15 cellular contexts compared by ENCODE assay signal in genomic region chr6:99492137-99492536, GRCh38.
"Had no signal": no experiment of that assay in that cellular context is flagged by ENCODE, and none has a peak within 500 bp of the region (broad histone marks: within the 10 kb centered on the region; RNA-seq: fewer than 3 reads in every experiment).

No MANE protein-coding gene starts in this region.

- ATAC-seq: left colon; natural killer cell treated with Interleukin-12 subunit alpha and Interleukin-12 subunit beta and Interleukin-15 and Interleukin-18, amount 100 ng/mL, for 72 hours; stimulated activated naive B cell treated with anti-CD40 and anti-IgM and Interleukin-4, amounts not matched to agents 10 μg/mL and 1 μg/mL and 100 μg/mL, for 72 hours had no signal

- DNase-seq: activated CD4-positive, alpha-beta memory T cell treated with anti-CD3 and anti-CD28 coated beads for 36 hours; activated CD4-positive, alpha-beta T cell treated with anti-CD3 and anti-CD28 coated beads for 48 hours; activated effector memory CD4-positive, alpha-beta T cell treated with anti-CD3 and anti-CD28 coated beads, Interleukin-2, amount 50 U/mL, for 16 hours; activated naive CD4-positive, alpha-beta T cell treated with anti-CD3 and anti-CD28 coated beads, Interleukin-2, amount 10 ng/mL, durations not matched to agents 7 days and 5 days; amygdala; left colon; retina; sigmoid colon; stimulated activated CD4-positive, alpha-beta T cell treated with anti-CD3 and anti-CD28 coated beads, Interleukin-15, amount 100 ng/mL, for 24 hours; stimulated activated CD4-positive, alpha-beta T cell treated with anti-CD3 and anti-CD28 coated beads, Interleukin-2, amount 100 ng/mL, for 48 hours; stimulated activated CD8-positive, alpha-beta memory T cell treated with anti-CD3 and anti-CD28 coated beads, Interleukin-4, amount 100 ng/mL, for 48 hours; stimulated activated naive B cell treated with anti-CD40 and anti-IgM and Interleukin-4, amounts not matched to agents 10 μg/mL and 1 μg/mL and 100 μg/mL, for 72 hours; trophoblast cell; uterus had no signal
